1 cellular context compared by ENCODE assay signal in the genomic region with DNA sequence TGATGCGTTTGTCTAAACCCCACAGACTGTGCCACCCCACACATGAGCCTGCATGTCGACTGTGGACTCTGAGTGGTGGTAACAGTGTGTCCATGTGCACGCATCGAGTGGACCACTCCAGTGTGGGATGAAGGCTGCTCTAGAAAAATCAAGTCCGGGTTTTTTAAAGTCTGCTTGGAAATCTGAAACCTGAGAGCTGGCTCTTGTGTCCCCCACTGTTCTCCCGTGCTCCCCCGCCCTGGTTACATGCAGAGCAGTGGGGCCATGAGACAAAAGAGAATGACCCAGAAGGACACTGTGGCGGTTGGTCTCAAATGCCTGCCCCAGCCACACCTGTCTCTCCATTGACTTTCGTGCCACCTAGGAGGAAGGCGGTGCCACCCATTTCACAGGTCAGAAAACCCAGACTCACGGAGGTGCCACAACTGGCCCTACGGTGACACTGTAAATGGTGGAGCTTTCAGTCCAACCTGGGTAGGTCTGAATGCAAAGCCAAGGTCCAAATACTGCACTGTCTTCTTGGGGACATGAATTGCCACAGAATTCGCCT.
TF ChIP-seq lines count a peak whose summit lies in the region.

No MANE protein-coding gene starts in this region.

TF ChIP-seq in GM23338, 12 proteins besides CTCF, POLR2A, EP300 and RAD21 (continued from another document):
- TF ChIP-seq, protein P1, sequence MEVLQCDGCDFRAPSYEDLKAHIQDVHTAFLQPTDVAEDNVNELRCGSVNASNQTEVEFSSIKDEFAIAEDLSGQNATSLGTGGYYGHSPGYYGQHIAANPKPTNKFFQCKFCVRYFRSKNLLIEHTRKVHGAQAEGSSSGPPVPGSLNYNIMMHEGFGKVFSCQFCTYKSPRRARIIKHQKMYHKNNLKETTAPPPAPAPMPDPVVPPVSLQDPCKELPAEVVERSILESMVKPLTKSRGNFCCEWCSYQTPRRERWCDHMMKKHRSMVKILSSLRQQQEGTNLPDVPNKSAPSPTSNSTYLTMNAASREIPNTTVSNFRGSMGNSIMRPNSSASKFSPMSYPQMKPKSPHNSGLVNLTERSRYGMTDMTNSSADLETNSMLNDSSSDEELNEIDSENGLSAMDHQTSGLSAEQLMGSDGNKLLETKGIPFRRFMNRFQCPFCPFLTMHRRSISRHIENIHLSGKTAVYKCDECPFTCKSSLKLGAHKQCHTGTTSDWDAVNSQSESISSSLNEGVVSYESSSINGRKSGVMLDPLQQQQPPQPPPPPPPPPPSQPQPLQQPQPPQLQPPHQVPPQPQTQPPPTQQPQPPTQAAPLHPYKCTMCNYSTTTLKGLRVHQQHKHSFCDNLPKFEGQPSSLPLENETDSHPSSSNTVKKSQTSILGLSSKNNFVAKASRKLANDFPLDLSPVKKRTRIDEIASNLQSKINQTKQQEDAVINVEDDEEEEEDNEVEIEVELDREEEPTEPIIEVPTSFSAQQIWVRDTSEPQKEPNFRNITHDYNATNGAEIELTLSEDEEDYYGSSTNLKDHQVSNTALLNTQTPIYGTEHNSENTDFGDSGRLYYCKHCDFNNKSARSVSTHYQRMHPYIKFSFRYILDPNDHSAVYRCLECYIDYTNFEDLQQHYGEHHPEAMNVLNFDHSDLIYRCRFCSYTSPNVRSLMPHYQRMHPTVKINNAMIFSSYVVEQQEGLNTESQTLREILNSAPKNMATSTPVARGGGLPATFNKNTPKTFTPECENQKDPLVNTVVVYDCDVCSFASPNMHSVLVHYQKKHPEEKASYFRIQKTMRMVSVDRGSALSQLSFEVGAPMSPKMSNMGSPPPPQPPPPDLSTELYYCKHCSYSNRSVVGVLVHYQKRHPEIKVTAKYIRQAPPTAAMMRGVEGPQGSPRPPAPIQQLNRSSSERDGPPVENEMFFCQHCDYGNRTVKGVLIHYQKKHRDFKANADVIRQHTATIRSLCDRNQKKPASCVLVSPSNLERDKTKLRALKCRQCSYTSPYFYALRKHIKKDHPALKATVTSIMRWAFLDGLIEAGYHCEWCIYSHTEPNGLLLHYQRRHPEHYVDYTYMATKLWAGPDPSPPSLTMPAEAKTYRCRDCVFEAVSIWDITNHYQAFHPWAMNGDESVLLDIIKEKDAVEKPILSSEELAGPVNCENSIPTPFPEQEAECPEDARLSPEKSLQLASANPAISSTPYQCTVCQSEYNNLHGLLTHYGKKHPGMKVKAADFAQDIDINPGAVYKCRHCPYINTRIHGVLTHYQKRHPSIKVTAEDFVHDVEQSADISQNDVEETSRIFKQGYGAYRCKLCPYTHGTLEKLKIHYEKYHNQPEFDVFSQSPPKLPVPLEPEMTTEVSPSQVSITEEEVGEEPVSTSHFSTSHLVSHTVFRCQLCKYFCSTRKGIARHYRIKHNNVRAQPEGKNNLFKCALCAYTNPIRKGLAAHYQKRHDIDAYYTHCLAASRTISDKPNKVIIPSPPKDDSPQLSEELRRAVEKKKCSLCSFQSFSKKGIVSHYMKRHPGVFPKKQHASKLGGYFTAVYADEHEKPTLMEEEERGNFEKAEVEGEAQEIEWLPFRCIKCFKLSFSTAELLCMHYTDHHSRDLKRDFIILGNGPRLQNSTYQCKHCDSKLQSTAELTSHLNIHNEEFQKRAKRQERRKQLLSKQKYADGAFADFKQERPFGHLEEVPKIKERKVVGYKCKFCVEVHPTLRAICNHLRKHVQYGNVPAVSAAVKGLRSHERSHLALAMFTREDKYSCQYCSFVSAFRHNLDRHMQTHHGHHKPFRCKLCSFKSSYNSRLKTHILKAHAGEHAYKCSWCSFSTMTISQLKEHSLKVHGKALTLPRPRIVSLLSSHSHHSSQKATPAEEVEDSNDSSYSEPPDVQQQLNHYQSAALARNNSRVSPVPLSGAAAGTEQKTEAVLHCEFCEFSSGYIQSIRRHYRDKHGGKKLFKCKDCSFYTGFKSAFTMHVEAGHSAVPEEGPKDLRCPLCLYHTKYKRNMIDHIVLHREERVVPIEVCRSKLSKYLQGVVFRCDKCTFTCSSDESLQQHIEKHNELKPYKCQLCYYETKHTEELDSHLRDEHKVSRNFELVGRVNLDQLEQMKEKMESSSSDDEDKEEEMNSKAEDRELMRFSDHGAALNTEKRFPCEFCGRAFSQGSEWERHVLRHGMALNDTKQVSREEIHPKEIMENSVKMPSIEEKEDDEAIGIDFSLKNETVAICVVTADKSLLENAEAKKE (CRISPR knock-in tag; IDR thresholded peaks at IDR 0.05) = no peak
